Comparison of ENCODE assay signal across 8 cellular contexts in genomic region chr11:35618497-35619029, GRCh38. TPM values are rescaled to one million over a fixed set of nuclear protein-coding genes. Genes with fewer than 3 reads are reported as not detected.
DNase-seq lines count a peak whose midpoint lies in the region; ATAC-seq and TF ChIP-seq lines count a peak whose summit lies in the region.

No MANE protein-coding gene starts in this region.

- H3K4me3 Mint-ChIP-seq in stimulated activated memory B cell treated with anti-CD40 and anti-IgM and Interleukin-4, amounts not matched to agents 10 μg/mL and 1 μg/mL and 100 μg/mL, for 72 hours, result peak overlapping the region; percentile 23
- H3K4me3 Mint-ChIP-seq in CD14-positive monocyte, result no peak overlapping the region

- ATAC-seq in GM19397 (IDR thresholded peaks at IDR 0.05; ENCODE audit: unreplicated experiment) (peak; percentile 46), HG03460 (IDR thresholded peaks at IDR 0.05; ENCODE audit: unreplicated experiment) (peak; percentile 41)
- ATAC-seq in stimulated activated memory B cell treated with anti-CD40 and anti-IgM and Interleukin-4, amounts not matched to agents 10 μg/mL and 1 μg/mL and 100 μg/mL, for 72 hours, result peak; percentile 62

- H3K36me3 Mint-ChIP-seq in stimulated activated memory B cell treated with anti-CD40 and anti-IgM and Interleukin-4, amounts not matched to agents 10 μg/mL and 1 μg/mL and 100 μg/mL, for 72 hours, result no peaks in the 10 kb centered on the region
- H3K36me3 Mint-ChIP-seq in CD14-positive monocyte, result peaks cover 0 to 8% of the 10 kb centered on the region in 2 donors

- intact Hi-C loops in CD14-positive monocyte (cut with micrococcal nuclease), result loop anchor here (5.0 to 10.0 kb wide), 4 partner anchors 196 to 866 kb away; no protein-coding TSS in a partner anchor

- DNase-seq in Daoy (ENCODE audit: low read depth), result peak; percentile 50
- peak; percentile 84 for DNase-seq in adipocyte (ENCODE audit: low read depth)
- DNase-seq in CD14-positive monocyte (ENCODE audit: low spot score), result no peak
- DNase-seq in NCI-H524 treated with DMSO at 0.1 percent for 48 hours (lab: John Stamatoyannopoulos, UW), result no peak

- H3K27me3 Mint-ChIP-seq in stimulated activated memory B cell treated with anti-CD40 and anti-IgM and Interleukin-4, amounts not matched to agents 10 μg/mL and 1 μg/mL and 100 μg/mL, for 72 hours, result peaks cover 36% of the 10 kb centered on the region
- peaks cover 58 to 70% (median 66%) of the 10 kb centered on the region in 3 donors for H3K27me3 Mint-ChIP-seq in CD14-positive monocyte (ENCODE audit: low read depth in 3 of 3)

- no peaks in the 10 kb centered on the region for H3K9me3 Mint-ChIP-seq in stimulated activated memory B cell treated with anti-CD40 and anti-IgM and Interleukin-4, amounts not matched to agents 10 μg/mL and 1 μg/mL and 100 μg/mL, for 72 hours
- H3K9me3 Mint-ChIP-seq in CD14-positive monocyte, result peaks cover 0 to 12% (median 9%) of the 10 kb centered on the region in 7 donors

- peaks cover 51% of the 10 kb centered on the region for H3K4me1 ChIP-seq in adipocyte (ENCODE audit: control insufficient read depth, insufficient read depth, low read length)
- H3K4me1 ChIP-seq in iPS-15b (ENCODE audit: control insufficient read depth, insufficient read depth, low read length), result peaks cover 7% of the 10 kb centered on the region

- H3K9me3 ChIP-seq in adipocyte (ENCODE audit: control insufficient read depth, low read length) (no peaks in the 10 kb centered on the region), iPS-15b (ENCODE audit: control insufficient read depth, insufficient read depth, low read length) (no peaks in the 10 kb centered on the region)

- H3K27ac Mint-ChIP-seq in stimulated activated memory B cell treated with anti-CD40 and anti-IgM and Interleukin-4, amounts not matched to agents 10 μg/mL and 1 μg/mL and 100 μg/mL, for 72 hours, result no peak overlapping the region
- no peak overlapping the region for H3K27ac Mint-ChIP-seq in CD14-positive monocyte

- peaks cover 16% of the 10 kb centered on the region for H3K4me1 Mint-ChIP-seq in stimulated activated memory B cell treated with anti-CD40 and anti-IgM and Interleukin-4, amounts not matched to agents 10 μg/mL and 1 μg/mL and 100 μg/mL, for 72 hours
- peaks cover 17% of the 10 kb centered on the region for H3K4me1 Mint-ChIP-seq in CD14-positive monocyte

- H3K27me3 ChIP-seq in adipocyte (replicated peaks; ENCODE audit: control insufficient read depth, insufficient read depth, low read length), result no peaks in the 10 kb centered on the region
- H3K27me3 ChIP-seq in iPS-15b (ENCODE audit: control insufficient read depth, insufficient read depth, low read length), result peaks cover 35% of the 10 kb centered on the region

- H3K4me3 ChIP-seq in adipocyte (ENCODE audit: low read length) (peak overlapping the region; percentile 82), iPS-15b (ENCODE audit: low read depth, low read length) (peak overlapping the region; percentile 63)

- H3K9ac ChIP-seq in adipocyte (ENCODE audit: low read length), result peak overlapping the region; percentile 79
- H3K9ac ChIP-seq in iPS-15b (ENCODE audit: low read depth, low read length), result no peak overlapping the region

- no peaks in the 10 kb centered on the region for H3K36me3 ChIP-seq in adipocyte (ENCODE audit: control insufficient read depth, insufficient read depth, low read length, severe bottlenecking)
- no peaks in the 10 kb centered on the region for H3K36me3 ChIP-seq in iPS-15b (ENCODE audit: control insufficient read depth, insufficient read depth, low read length)

- no peak for TF ChIP-seq CTCF in CD14-positive monocyte (IDR thresholded peaks at IDR 0.05)

RNA-seq across cellular contexts. Expression of gene FJX1, which starts 0.3 kb away (rescaled TPM):
- 24.2 and 29.4 TPM in 2 replicates for total RNA-seq in Daoy (2014; rRNA removed; shearing (Covaris generic))
- not detected for polyA plus RNA-seq in CD14-positive monocyte

RNA-seq across cellular contexts. Expression of gene TRIM44, which starts 44.0 kb away (rescaled TPM):
- total RNA-seq in Daoy (2014; rRNA removed; shearing (Covaris generic)), result 13.2 and 28.9 TPM in 2 replicates
- polyA plus RNA-seq in CD14-positive monocyte, result 10 to 100 TPM; 25.3 to 47.1 TPM

Comparison
In these comparisons a context has a peak if more than half of its experiments do, and no peak if none do; other contexts are left out.
1. DNase-seq: peak in Daoy (single experiment) and adipocyte (single experiment); none in CD14-positive monocyte (single experiment) and NCI-H524 treated with DMSO at 0.1 percent for 48 hours (single experiment).
2. Peak in every context shown above with its lines, with median percentiles within 50 percentile points of each other: ATAC-seq.